Comparison of ENCODE assay signal across 26 cellular contexts in genomic region chr10:101446071-101446470, GRCh38.
"Had no signal": no experiment of that assay in that cellular context is flagged by ENCODE, and none has a peak within 500 bp of the region (broad histone marks: within the 10 kb centered on the region; RNA-seq: fewer than 3 reads in every experiment).

No MANE protein-coding gene starts in this region.

- H3K4me3 Mint-ChIP-seq: activated naive CD8-positive, alpha-beta T cell; activated T-cell treated with anti-CD3 and anti-CD28 coated beads, Interleukin-2, amount 50 U/mL, for 72 hours; mesothelial cell of epicardium; naive B cell; nephron progenitor cell; stimulated activated naive B cell treated with anti-CD40 and anti-IgM and Interleukin-4, amounts not matched to agents 10 μg/mL and 1 μg/mL and 100 μg/mL, for 72 hours had no signal

- H3K27ac Mint-ChIP-seq: activated naive CD8-positive, alpha-beta T cell; activated T-cell treated with anti-CD3 and anti-CD28 coated beads, Interleukin-2, amount 50 U/mL, for 72 hours; mesothelial cell of epicardium; naive B cell; nephron progenitor cell; stimulated activated naive B cell treated with anti-CD40 and anti-IgM and Interleukin-4, amounts not matched to agents 10 μg/mL and 1 μg/mL and 100 μg/mL, for 72 hours had no signal

- H3K27me3 ChIP-seq: colonic mucosa, esophagus muscularis mucosa, foreskin keratinocyte, pancreas, sigmoid colon, stomach, tibial artery, upper lobe of right lung had no signal

- H3K9me3 ChIP-seq: colonic mucosa, esophagus muscularis mucosa, pancreas, prostate gland, sigmoid colon, stomach, tibial artery, upper lobe of right lung had no signal

- H3K36me3 Mint-ChIP-seq: activated naive CD8-positive, alpha-beta T cell; mesothelial cell of epicardium; naive B cell; stimulated activated naive B cell treated with anti-CD40 and anti-IgM and Interleukin-4, amounts not matched to agents 10 μg/mL and 1 μg/mL and 100 μg/mL, for 72 hours had no signal

- H3K27ac ChIP-seq: colonic mucosa, esophagus muscularis mucosa, foreskin keratinocyte, pancreas, prostate gland, sigmoid colon, stomach, tibial artery, upper lobe of right lung had no signal

- H3K36me3 ChIP-seq: colonic mucosa, esophagus muscularis mucosa, pancreas, prostate gland, sigmoid colon, stomach, tibial artery, upper lobe of right lung had no signal

- ATAC-seq: activated T-cell treated with anti-CD3 and anti-CD28 coated beads, Interleukin-2, amount 50 U/mL, for 72 hours; foreskin keratinocyte; pancreas; stimulated activated naive B cell treated with anti-CD40 and anti-IgM and Interleukin-4, amounts not matched to agents 10 μg/mL and 1 μg/mL and 100 μg/mL, for 72 hours; upper lobe of right lung had no signal

- H3K27me3 Mint-ChIP-seq: activated naive CD8-positive, alpha-beta T cell; naive B cell; stimulated activated naive B cell treated with anti-CD40 and anti-IgM and Interleukin-4, amounts not matched to agents 10 μg/mL and 1 μg/mL and 100 μg/mL, for 72 hours had no signal

- H3K4me3 ChIP-seq: colonic mucosa, esophagus muscularis mucosa, pancreas, prostate gland, sigmoid colon, stomach, tibial artery, upper lobe of right lung had no signal

- H3K9me3 Mint-ChIP-seq: activated T-cell treated with anti-CD3 and anti-CD28 coated beads, Interleukin-2, amount 50 U/mL, for 72 hours; mesothelial cell of epicardium; naive B cell; nephron progenitor cell; stimulated activated naive B cell treated with anti-CD40 and anti-IgM and Interleukin-4, amounts not matched to agents 10 μg/mL and 1 μg/mL and 100 μg/mL, for 72 hours had no signal

- H3K4me1 ChIP-seq: colonic mucosa, pancreas, prostate gland, upper lobe of right lung had no signal

- DNase-seq: activated CD4-positive, alpha-beta T cell treated with anti-CD3 and anti-CD28 coated beads for 4 hours; activated CD4-positive, alpha-beta T cell treated with anti-CD3 and anti-CD28 coated beads, Interleukin-2, amount 50 U/mL, for 4 hours; activated naive CD4-positive, alpha-beta T cell; activated T-cell treated with anti-CD3 and anti-CD28 coated beads for 4 hours; activated T-cell treated with anti-CD3 and anti-CD28 coated beads, Interleukin-2, amount 50 U/mL, for 72 hours; anterior cingulate cortex; cerebellar nuclear complex; colonic mucosa; foreskin keratinocyte; mammary epithelial cell; naive B cell; nephron progenitor cell; nucleus accumbens; pancreas; retina; sigmoid colon; small intestine; stimulated activated CD4-positive, alpha-beta T cell treated with anti-CD3 and anti-CD28 coated beads, Interleukin-4, amount 100 ng/mL, for 4 hours; stimulated activated naive B cell treated with anti-CD40 and anti-IgM and Interleukin-4, amounts not matched to agents 10 μg/mL and 1 μg/mL and 100 μg/mL, for 72 hours; stomach; tibial artery; upper lobe of right lung had no signal
